ENCODE assay signal across 10 cellular contexts in genomic region chr15:31308185-31308639, GRCh38. TPM values are rescaled to one million over a fixed set of nuclear protein-coding genes. Genes with fewer than 3 reads are reported as not detected.
DNase-seq lines count a peak whose midpoint lies in the region; ATAC-seq and TF ChIP-seq lines count a peak whose summit lies in the region.
"Had no signal": no experiment of that assay in that cellular context is flagged by ENCODE, and none has a peak within 500 bp of the region (broad histone marks: within the 10 kb centered on the region; RNA-seq: fewer than 3 reads in every experiment).

No MANE protein-coding gene starts in this region.

- H3K4me1 ChIP-seq in OCI-LY1 (ENCODE audit: insufficient read depth, low read length, severe bottlenecking) (peaks cover 62% of the 10 kb centered on the region), neural progenitor cell (peaks cover 69% of the 10 kb centered on the region)

- H3K9ac ChIP-seq in OCI-LY1 (ENCODE audit: low read length) (peak overlapping the region; percentile 53), neural progenitor cell (no peak overlapping the region)

- no peak overlapping the region for H2AFZ ChIP-seq in OCI-LY1 (ENCODE audit: low read length)
- no peak overlapping the region for H2AFZ ChIP-seq in neural progenitor cell (replicated peaks)

- H4K20me1 ChIP-seq in OCI-LY1 (ENCODE audit: insufficient read depth, low read length) (no peaks in the 10 kb centered on the region), neural progenitor cell (ENCODE audit: low read depth) (no peaks in the 10 kb centered on the region)

- no peak for TF ChIP-seq CTCF in OCI-LY1 (IDR thresholded peaks at IDR 0.05; ENCODE audit: low read length)
- no peak for TF ChIP-seq CTCF in neural progenitor cell (IDR thresholded peaks at IDR 0.05)

- H3F3A ChIP-seq in OCI-LY1 (ENCODE audit: insufficient read depth, low read length) (0 out of 2 replicates have a peak, but pooled peaks cover 3% of the 10 kb centered on the region), neural progenitor cell (ENCODE audit: low read depth) (peaks cover 41% of the 10 kb centered on the region)

- peak; percentile 15 for DNase-seq in NCI-H1092 treated with DMSO at 0.1 percent for 48 hours (lab: John Stamatoyannopoulos, UW)
- no peak for DNase-seq in NCI-H1092 (lab: John Stamatoyannopoulos, UW)
- DNase-seq in neural progenitor cell (ENCODE audit: low spot score) = no peak
- DNase-seq in NCI-H1930 (lab: John Stamatoyannopoulos, UW) = no peak
- DNase-seq: NK-92 treated with Interleukin-12 subunit alpha and Interleukin-12 subunit beta, amount 100 ng/mL, for 24 hours had no signal

- H3K9me2 ChIP-seq in OCI-LY1 (ENCODE audit: low read depth, low read length) = no peaks in the 10 kb centered on the region

- H3K27me3 ChIP-seq in OCI-LY1 (ENCODE audit: insufficient read depth, low read length) = no peaks in the 10 kb centered on the region
- no peaks in the 10 kb centered on the region for H3K27me3 ChIP-seq in neural progenitor cell

- peak; percentile 60 for ATAC-seq in GM21786 (IDR thresholded peaks at IDR 0.05; ENCODE audit: unreplicated experiment)
- no peak for ATAC-seq in HG03135 (IDR thresholded peaks at IDR 0.05; ENCODE audit: unreplicated experiment)
- no peak for ATAC-seq in HG03139 (IDR thresholded peaks at IDR 0.05; ENCODE audit: unreplicated experiment)

- no peaks in the 10 kb centered on the region for H3K79me2 ChIP-seq in OCI-LY1 (ENCODE audit: insufficient read depth, low read length)
- no peaks in the 10 kb centered on the region for H3K79me2 ChIP-seq in neural progenitor cell (ENCODE audit: low read depth)

- H3K9me3 ChIP-seq in OCI-LY1 (ENCODE audit: low read length) (no peaks in the 10 kb centered on the region), neural progenitor cell (ENCODE audit: low read depth) (no peaks in the 10 kb centered on the region)

- no peak overlapping the region for H3K4me3 Mint-ChIP-seq in neural progenitor cell

- H3K4me3 ChIP-seq in OCI-LY1 (ENCODE audit: low read depth, low read length, poor library complexity, severe bottlenecking) = peak overlapping the region; percentile 42
- H3K4me3 ChIP-seq in neural progenitor cell = no peak overlapping the region

- peaks cover 3% of the 10 kb centered on the region for H3K9me3 Mint-ChIP-seq in neural progenitor cell

- H3K4me2 ChIP-seq in OCI-LY1 (ENCODE audit: low read length) = peak overlapping the region; percentile 73
- peak overlapping the region; percentile 57 for H3K4me2 ChIP-seq in neural progenitor cell

- H3K27ac ChIP-seq in OCI-LY1 (ENCODE audit: low read depth, low read length, poor library complexity, severe bottlenecking) (peak overlapping the region; percentile 93), neural progenitor cell (no peak overlapping the region)
- H3K27ac ChIP-seq: 22Rv1 had no signal

- H3K36me3 ChIP-seq in OCI-LY1 (ENCODE audit: insufficient read depth, low read length) (no peaks in the 10 kb centered on the region), neural progenitor cell (no peaks in the 10 kb centered on the region)

- H3K27ac Mint-ChIP-seq in neural progenitor cell = no peak overlapping the region

- H3K4me1 Mint-ChIP-seq in neural progenitor cell = peaks cover 59% of the 10 kb centered on the region

- no peaks in the 10 kb centered on the region for H3K36me3 Mint-ChIP-seq in neural progenitor cell

- H3K27me3 Mint-ChIP-seq in neural progenitor cell (ENCODE audit: insufficient read depth, low read depth) = peaks cover 11% of the 10 kb centered on the region

RNA-seq across cellular contexts. Expression of gene KLF13, which starts 18.4 kb away (rescaled TPM):
- 11.9 and 25.1 TPM in 2 replicates for total RNA-seq in neural progenitor cell (ENCODE audit: low replicate concordance)
